ENCODE assay signal across 16 cellular contexts in the genomic region with DNA sequence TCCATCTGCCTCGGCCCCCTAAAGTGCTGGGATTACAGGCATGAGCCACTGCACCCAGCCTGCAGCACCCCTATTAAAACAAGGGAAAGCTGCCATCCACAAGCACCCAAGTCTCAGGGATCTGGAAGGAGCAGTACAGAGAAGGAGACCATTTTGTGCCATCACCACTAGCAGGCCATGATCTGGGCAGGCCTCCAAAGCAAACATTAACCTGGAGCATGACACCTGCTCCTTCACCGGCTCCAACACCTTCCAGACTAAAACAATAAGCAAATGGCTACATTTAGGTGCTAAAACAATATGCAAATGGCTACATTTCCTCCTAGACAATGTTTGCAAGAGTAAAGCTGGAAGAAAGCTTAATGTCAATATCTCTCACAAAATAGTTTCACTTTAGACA. TPM values are rescaled to one million over a fixed set of nuclear protein-coding genes. Genes with fewer than 3 reads are reported as not detected.
DNase-seq lines count a peak whose midpoint lies in the region; ATAC-seq lines count a peak whose summit lies in the region.
"Had no signal": no experiment of that assay in that cellular context is flagged by ENCODE, and none has a peak within 500 bp of the region (broad histone marks: within the 10 kb centered on the region; RNA-seq: fewer than 3 reads in every experiment).

No MANE protein-coding gene starts in this region.

- no peaks in the 10 kb centered on the region for H3K27me3 Mint-ChIP-seq in activated CD4-positive, alpha-beta T cell treated with anti-CD3 and anti-CD28 coated beads for 36 hours
- H3K27me3 Mint-ChIP-seq: activated naive CD4-positive, alpha-beta T cell treated with anti-CD3 and anti-CD28 coated beads, Interleukin-2, amount 50 U/mL, for 24 hours; type B pancreatic cell had no signal

- peak overlapping the region; percentile 36 for H4K8ac ChIP-seq in mesenchymal stem cell (ENCODE audit: low read length)

- H2BK15ac ChIP-seq in mesenchymal stem cell (ENCODE audit: low read depth, poor library complexity, severe bottlenecking) = no peak overlapping the region

- no peak overlapping the region for H2BK120ac ChIP-seq in mesenchymal stem cell (ENCODE audit: low read depth, low read length)

- no peak overlapping the region for H2BK5ac ChIP-seq in mesenchymal stem cell (ENCODE audit: low read depth, low read length, poor library complexity, severe bottlenecking)

- CTCF ChIA-PET in activated CD4-positive, alpha-beta T cell treated with anti-CD3 and anti-CD28 coated beads for 36 hours (lab: Charles Lee) = interaction anchor here (0.6 to 4.4 kb wide), 6 partner anchors 12 to 245 kb away, joined by 3 to 43 read pairs (median 3); no protein-coding TSS in a partner anchor

- H3K14ac ChIP-seq in mesenchymal stem cell (ENCODE audit: low read length in 2 of 2) = no peak overlapping the region

- 100% methylated on average over 1 of the region's 2 CpGs for WGBS in mesenchymal stem cell

- H3K23ac ChIP-seq in mesenchymal stem cell (ENCODE audit: low read length in 2 of 2) = no peak overlapping the region

- H3K79me1 ChIP-seq in mesenchymal stem cell (replicated peaks; ENCODE audit: low read length, poor library complexity, severe bottlenecking) = peaks cover 21% of the 10 kb centered on the region

- H2AFZ ChIP-seq in mesenchymal stem cell (ENCODE audit: low read depth, low read length) = no peak overlapping the region

- H3K36me3 ChIP-seq in mesenchymal stem cell (ENCODE audit: control insufficient read depth in 1 of 2, insufficient read depth in 2 of 2, low read depth in 1 of 2, low read length in 2 of 2) = peaks cover 23 to 68% of the 10 kb centered on the region in 2 experiments

- H3K4me2 ChIP-seq in mesenchymal stem cell (ENCODE audit: low read length, poor library complexity, severe bottlenecking) = no peak overlapping the region

- H3K27me3 ChIP-seq in mesenchymal stem cell (ENCODE audit: control insufficient read depth in 1 of 2, insufficient read depth in 1 of 2, low read length in 2 of 2) = no peaks in the 10 kb centered on the region
- H3K27me3 ChIP-seq: cardiac muscle cell had no signal

- POLR2A ChIA-PET in activated CD4-positive, alpha-beta T cell treated with anti-CD3 and anti-CD28 coated beads for 36 hours (lab: Charles Lee) = interaction anchor here (0.7 kb wide), 1 partner anchor 11 kb away, joined by 3 read pairs; no protein-coding TSS in a partner anchor

- no peak overlapping the region for H3K4ac ChIP-seq in mesenchymal stem cell (ENCODE audit: low read depth in 1 of 2, low read length in 2 of 2)

- intact Hi-C loops in activated CD4-positive, alpha-beta T cell treated with anti-CD3 and anti-CD28 coated beads for 36 hours (cut with DNase I, micrococcal nuclease) = no loop called here

- H3K27ac ChIP-seq in mesenchymal stem cell (ENCODE audit: low read length, poor library complexity, severe bottlenecking) = no peak overlapping the region
- H3K27ac ChIP-seq: cardiac muscle cell had no signal

- no peak overlapping the region for H2BK12ac ChIP-seq in mesenchymal stem cell (ENCODE audit: low read length in 2 of 2)

- no peak overlapping the region for H3K27ac Mint-ChIP-seq in activated CD4-positive, alpha-beta T cell treated with anti-CD3 and anti-CD28 coated beads for 36 hours
- H3K27ac Mint-ChIP-seq: type B pancreatic cell had no signal

- DNase-seq in DMS153 treated with DMSO at 0.1 percent for 48 hours (lab: John Stamatoyannopoulos, UW; ENCODE audit: unreplicated experiment) = peak; percentile 94
- DNase-seq in NCI-H1436 (lab: John Stamatoyannopoulos, UW) = peak; percentile 67
- DNase-seq in NCI-H526 treated with DMSO at 0.1 percent for 48 hours (lab: John Stamatoyannopoulos, UW) = peak; percentile 39
- DNase-seq in mesenchymal stem cell = no peak
- DNase-seq in MV-4-11 (lab: John Stamatoyannopoulos, UW) = no peak
- no peak for DNase-seq in activated CD4-positive, alpha-beta T cell treated with anti-CD3 and anti-CD28 coated beads for 36 hours
- DNase-seq: stimulated activated CD4-positive, alpha-beta T cell treated with anti-CD3 and anti-CD28 coated beads, Interleukin-1b, Interleukin-23, amount 100 ng/mL, for 48 hours; stimulated activated CD8-positive, alpha-beta memory T cell treated with anti-CD3 and anti-CD28 coated beads, Interleukin-4, amount 100 ng/mL, for 48 hours had no signal

- H2AK5ac ChIP-seq in mesenchymal stem cell (ENCODE audit: low read length, severe bottlenecking) = no peak overlapping the region

- H3K18ac ChIP-seq in mesenchymal stem cell (ENCODE audit: low read depth in 1 of 2, low read length in 2 of 2) = no peak overlapping the region

- peaks cover 6% of the 10 kb centered on the region for H3K4me1 ChIP-seq in mesenchymal stem cell (ENCODE audit: control insufficient read depth, insufficient read depth, low read depth, low read length)

- no peaks in the 10 kb centered on the region for H3K9me3 Mint-ChIP-seq in activated CD4-positive, alpha-beta T cell treated with anti-CD3 and anti-CD28 coated beads for 36 hours (ENCODE audit: low read depth)
- H3K9me3 Mint-ChIP-seq: activated naive CD4-positive, alpha-beta T cell treated with anti-CD3 and anti-CD28 coated beads, Interleukin-2, amount 50 U/mL, for 24 hours; type B pancreatic cell had no signal

- H3K4me3 ChIP-seq in mesenchymal stem cell (ENCODE audit: insufficient read depth in 1 of 2, low read depth in 1 of 2, low read length in 2 of 2) = no peak overlapping the region
- H3K4me3 ChIP-seq: cardiac muscle cell, GM12878 had no signal

- ATAC-seq in HG03439 (IDR thresholded peaks at IDR 0.05; ENCODE audit: unreplicated experiment) (no peak), HG02981 (IDR thresholded peaks at IDR 0.05; ENCODE audit: unreplicated experiment) (no peak)
- no peak for ATAC-seq in activated CD4-positive, alpha-beta T cell treated with anti-CD3 and anti-CD28 coated beads for 36 hours
- ATAC-seq: activated CD4-positive, CD25-positive, alpha-beta regulatory T cell treated with anti-CD3 and anti-CD28 coated beads, Interleukin-2, amount 50 U/mL, for 24 hours; GM12878 had no signal

- peaks cover 42% of the 10 kb centered on the region for H3K36me3 Mint-ChIP-seq in activated CD4-positive, alpha-beta T cell treated with anti-CD3 and anti-CD28 coated beads for 36 hours (ENCODE audit: low read depth)

- H3K4me3 Mint-ChIP-seq in activated CD4-positive, alpha-beta T cell treated with anti-CD3 and anti-CD28 coated beads for 36 hours = no peak overlapping the region
- H3K4me3 Mint-ChIP-seq: activated naive CD4-positive, alpha-beta T cell treated with anti-CD3 and anti-CD28 coated beads, Interleukin-2, amount 50 U/mL, for 24 hours; type B pancreatic cell had no signal

- H3K9ac ChIP-seq in mesenchymal stem cell (ENCODE audit: low read length) = no peak overlapping the region

- H3K4me1 Mint-ChIP-seq in activated CD4-positive, alpha-beta T cell treated with anti-CD3 and anti-CD28 coated beads for 36 hours = peaks cover 30% of the 10 kb centered on the region

- no peaks in the 10 kb centered on the region for H3K9me3 ChIP-seq in mesenchymal stem cell (ENCODE audit: control insufficient read depth, low read length)

- H4K91ac ChIP-seq in mesenchymal stem cell (ENCODE audit: low read length) = no peak overlapping the region

RNA-seq across cellular contexts. Expression of gene MEAF6, which starts 16.7 kb away (rescaled TPM):
- polyA plus RNA-seq in mesenchymal stem cell (2013, experiment 1 of 2) = 51.7 TPM
- polyA plus RNA-seq in mesenchymal stem cell (2013, experiment 2 of 2) = 53.1 TPM
- 10 to 100 TPM; 66.8 to 72.2 TPM for total RNA-seq in activated CD4-positive, alpha-beta T cell treated with anti-CD3 and anti-CD28 coated beads for 36 hours

RNA-seq across cellular contexts. Expression of gene ZC3H12A, which starts 23.5 kb away (rescaled TPM):
- polyA plus RNA-seq in mesenchymal stem cell (2013, experiment 1 of 2) = 11.2 TPM
- polyA plus RNA-seq in mesenchymal stem cell (2013, experiment 2 of 2) = 11.4 TPM
- total RNA-seq in activated CD4-positive, alpha-beta T cell treated with anti-CD3 and anti-CD28 coated beads for 36 hours = 10 to 100 TPM; 29.7 to 31.2 TPM

RNA-seq across cellular contexts. Expression of gene SNIP1, which starts 56.3 kb away (rescaled TPM):
- 4.4 TPM for polyA plus RNA-seq in mesenchymal stem cell (2013, experiment 1 of 2)
- polyA plus RNA-seq in mesenchymal stem cell (2013, experiment 2 of 2) = 4.5 TPM
- total RNA-seq in activated CD4-positive, alpha-beta T cell treated with anti-CD3 and anti-CD28 coated beads for 36 hours = 10 to 100 TPM; 18.7 to 21.3 TPM

RNA-seq across cellular contexts. Expression of gene DNALI1, which starts 58.9 kb away (rescaled TPM):
- polyA plus RNA-seq in mesenchymal stem cell (2013, experiment 1 of 2) = 15.1 TPM
- 15.8 TPM for polyA plus RNA-seq in mesenchymal stem cell (2013, experiment 2 of 2)
- under 1 TPM in 1 of 2 experiments, not detected in 1; 0.16 TPM for total RNA-seq in activated CD4-positive, alpha-beta T cell treated with anti-CD3 and anti-CD28 coated beads for 36 hours
- total RNA-seq: GM12878, OCI-LY7 had no signal

Comparison
In these comparisons a context has a peak if more than half of its experiments do, and no peak if none do; other contexts are left out.
1. DNase-seq: peak in DMS153 treated with DMSO at 0.1 percent for 48 hours (single experiment), NCI-H1436 (single experiment) and NCI-H526 treated with DMSO at 0.1 percent for 48 hours (single experiment); none in mesenchymal stem cell (single experiment), MV-4-11 (single experiment) and activated CD4-positive, alpha-beta T cell treated with anti-CD3 and anti-CD28 coated beads for 36 hours (single experiment).